ENCODE assay signal across 43 cellular contexts in genomic region chr15:67870868-67871408, GRCh38. TPM values are rescaled to one million over a fixed set of nuclear protein-coding genes. Genes with fewer than 3 reads are reported as not detected.
"Had no signal": no experiment of that assay in that cellular context is flagged by ENCODE, and none has a peak within 500 bp of the region (broad histone marks: within the 10 kb centered on the region; RNA-seq: fewer than 3 reads in every experiment).

No MANE protein-coding gene starts in this region.

- FAIRE-seq: astrocyte, bronchial epithelial cell, colon had no signal

- H3K27me3 ChIP-seq: adrenal gland, ascending aorta, body of pancreas, brain microvascular endothelial cell, breast epithelium, cardiac muscle cell had no signal

- H3K36me3 ChIP-seq: adrenal gland, ascending aorta, brain microvascular endothelial cell, breast epithelium, cardiac muscle cell had no signal

- H3K9me3 ChIP-seq: adrenal gland, body of pancreas had no signal

- ATAC-seq: activated naive CD4-positive, alpha-beta T cell treated with anti-CD3 and anti-CD28 coated beads, Interleukin-2, amount 50 U/mL, for 72 hours; activated naive CD8-positive, alpha-beta T cell treated with anti-CD3 and anti-CD28 coated beads, Interleukin-2, amount 50 U/mL, for 24 hours; activated T-cell treated with anti-CD3 and anti-CD28 coated beads, Interleukin-2, amount 50 U/mL, for 72 hours; activated T-helper 17 cell treated with anti-CD3 and anti-CD28 coated beads, Interleukin-2, amount 50 U/mL, for 72 hours; body of pancreas had no signal

- DNase-seq: activated effector memory CD4-positive, alpha-beta T cell treated with anti-CD3 and anti-CD28 coated beads, Interleukin-2, amount 50 U/mL, for 16 hours; activated effector memory CD4-positive, alpha-beta T cell treated with Interleukin-2 at 50 U/mL for 16 hours; activated gamma-delta T cell; activated gamma-delta T cell treated with Interleukin-2 at 50 U/mL for 16 hours; activated naive CD4-positive, alpha-beta T cell; activated naive CD4-positive, alpha-beta T cell treated with anti-CD3 and anti-CD28 coated beads for 36 hours; activated naive CD4-positive, alpha-beta T cell treated with anti-CD3 and anti-CD28 coated beads, Interleukin-2, amount 10 ng/mL, durations not matched to agents 7 days and 5 days; activated naive CD4-positive, alpha-beta T cell treated with anti-CD3 and anti-CD28 coated beads, Interleukin-2, amount 50 U/mL, for 16 hours; activated naive CD4-positive, alpha-beta T cell treated with Interleukin-2 at 50 U/mL for 16 hours; activated naive CD8-positive, alpha-beta T cell treated with anti-CD3 and anti-CD28 coated beads for 36 hours; activated naive CD8-positive, alpha-beta T cell treated with anti-CD3 and anti-CD28 coated beads, Interleukin-2, amount 10 ng/mL, durations not matched to agents 7 days and 5 days; activated naive CD8-positive, alpha-beta T cell treated with anti-CD3 and anti-CD28 coated beads, Interleukin-2, amount 50 U/mL, for 24 hours; activated T-cell treated with anti-CD3 and anti-CD28 coated beads, Interleukin-2, amount 50 U/mL, for 24 hours; activated T-cell treated with anti-CD3 and anti-CD28 coated beads, Interleukin-2, amount 50 U/mL, for 48 hours; activated T-cell treated with anti-CD3 and anti-CD28 coated beads, Interleukin-2, amount 50 U/mL, for 72 hours; amniotic stem cell; amygdala; anterior cingulate cortex; aorta; body of pancreas; brain microvascular endothelial cell; caudate nucleus; central memory CD4-positive, alpha-beta T cell; cerebellar nuclear complex had no signal

- H3K4me1 ChIP-seq: adrenal gland, ascending aorta, body of pancreas, breast epithelium had no signal

- H3K4me1 Mint-ChIP-seq: activated naive CD4-positive, alpha-beta T cell treated with anti-CD3 and anti-CD28 coated beads, Interleukin-2, amount 10 ng/mL, durations not matched to agents 7 days and 5 days; activated naive CD4-positive, alpha-beta T cell treated with anti-CD3 and anti-CD28 coated beads, Interleukin-2, amount 50 U/mL, for 24 hours; activated naive CD8-positive, alpha-beta T cell treated with anti-CD3 and anti-CD28 coated beads, Interleukin-2, amount 10 ng/mL, durations not matched to agents 7 days and 5 days; activated T-helper 17 cell treated with anti-CD3 and anti-CD28 coated beads, Interleukin-2, amount 50 U/mL, for 72 hours; central memory CD8-positive, alpha-beta T cell had no signal

- H3K27ac ChIP-seq: adrenal gland, ascending aorta, body of pancreas, brain microvascular endothelial cell, breast epithelium, cardiac muscle cell had no signal

- H3K4me3 Mint-ChIP-seq: activated naive CD4-positive, alpha-beta T cell treated with anti-CD3 and anti-CD28 coated beads for 36 hours; activated naive CD4-positive, alpha-beta T cell treated with anti-CD3 and anti-CD28 coated beads, Interleukin-2, amount 10 ng/mL, durations not matched to agents 7 days and 5 days; activated naive CD4-positive, alpha-beta T cell treated with anti-CD3 and anti-CD28 coated beads, Interleukin-2, amount 50 U/mL, for 24 hours; activated naive CD8-positive, alpha-beta T cell; activated naive CD8-positive, alpha-beta T cell treated with anti-CD3 and anti-CD28 coated beads for 36 hours; activated naive CD8-positive, alpha-beta T cell treated with anti-CD3 and anti-CD28 coated beads, Interleukin-2, amount 10 ng/mL, durations not matched to agents 7 days and 5 days; activated naive CD8-positive, alpha-beta T cell treated with anti-CD3 and anti-CD28 coated beads, Interleukin-2, amount 50 U/mL, for 24 hours; activated T-cell treated with anti-CD3 and anti-CD28 coated beads, Interleukin-2, amount 50 U/mL, for 24 hours; activated T-cell treated with anti-CD3 and anti-CD28 coated beads, Interleukin-2, amount 50 U/mL, for 72 hours; activated T-helper 1 cell treated with anti-CD3 and anti-CD28 coated beads, Interleukin-12 subunit alpha, Interleukin-12 subunit beta, Interleukin-2, Interleukin-4 antibody, amounts not matched to agents 30 ng/mL and 10 ng/mL and 1 ng/mL, durations not matched to agents 14 hours and 24 hours and 36 hours; activated T-helper 17 cell treated with anti-CD3 and anti-CD28 coated beads, Interleukin-2, amount 50 U/mL, for 72 hours; brain; central memory CD8-positive, alpha-beta T cell had no signal

- H3K4me3 ChIP-seq: adrenal gland, ascending aorta, body of pancreas, breast epithelium, cardiac muscle cell had no signal

- H3K36me3 Mint-ChIP-seq: activated naive CD4-positive, alpha-beta T cell treated with anti-CD3 and anti-CD28 coated beads, Interleukin-2, amount 10 ng/mL, durations not matched to agents 7 days and 5 days; activated naive CD4-positive, alpha-beta T cell treated with anti-CD3 and anti-CD28 coated beads, Interleukin-2, amount 50 U/mL, for 24 hours; activated naive CD8-positive, alpha-beta T cell treated with anti-CD3 and anti-CD28 coated beads for 36 hours; activated naive CD8-positive, alpha-beta T cell treated with anti-CD3 and anti-CD28 coated beads, Interleukin-2, amount 10 ng/mL, durations not matched to agents 7 days and 5 days; brain had no signal

RNA-seq across cellular contexts. Expression of gene RNU6-1, which starts 31.1 kb away (rescaled TPM):
- total RNA-seq: activated naive CD4-positive, alpha-beta T cell treated with anti-CD3 and anti-CD28 coated beads for 36 hours; activated naive CD4-positive, alpha-beta T cell treated with anti-CD3 and anti-CD28 coated beads, Interleukin-2, amount 50 U/mL, for 72 hours; activated naive CD8-positive, alpha-beta T cell treated with anti-CD3 and anti-CD28 coated beads for 36 hours; activated naive CD8-positive, alpha-beta T cell treated with anti-CD3 and anti-CD28 coated beads, Interleukin-2, amount 10 ng/mL, durations not matched to agents 7 days and 5 days; activated T-cell treated with anti-CD3 and anti-CD28 coated beads, Interleukin-2, amount 50 U/mL, for 72 hours; activated T-helper 1 cell treated with anti-CD3 and anti-CD28 coated beads, Interleukin-12 subunit alpha, Interleukin-12 subunit beta, Interleukin-2, Interleukin-4 antibody, amounts not matched to agents 30 ng/mL and 10 ng/mL and 1 ng/mL, durations not matched to agents 14 hours and 24 hours and 36 hours; activated T-helper 17 cell treated with anti-CD3 and anti-CD28 coated beads, Interleukin-2, amount 50 U/mL, for 72 hours; activated T-helper 2 cell treated with anti-CD3 and anti-CD28 coated beads, Interferon-gamma antibody, Interleukin-2, Interleukin-4, amounts not matched to agents 10 μg/mL and 5 μg/mL and 100 μg/mL, durations not matched to agents 14 hours and 24 hours and 36 hours; adrenal gland; aorta; ascending aorta; astrocyte; body of pancreas; breast epithelium; bronchial epithelial cell; cardiac muscle cell; cardiac septum; cerebellum; chondrocyte had no signal
- polyA plus RNA-seq: adipose tissue, adrenal gland, aorta, cardiac muscle cell had no signal

RNA-seq across cellular contexts. Expression of gene SKOR1, which starts 45.6 kb away (rescaled TPM):
- total RNA-seq: ascending aorta, astrocyte had no signal
- polyA plus RNA-seq: cardiac muscle cell had no signal
